Comparison of ENCODE assay signal across 8 cellular contexts in the genomic region with DNA sequence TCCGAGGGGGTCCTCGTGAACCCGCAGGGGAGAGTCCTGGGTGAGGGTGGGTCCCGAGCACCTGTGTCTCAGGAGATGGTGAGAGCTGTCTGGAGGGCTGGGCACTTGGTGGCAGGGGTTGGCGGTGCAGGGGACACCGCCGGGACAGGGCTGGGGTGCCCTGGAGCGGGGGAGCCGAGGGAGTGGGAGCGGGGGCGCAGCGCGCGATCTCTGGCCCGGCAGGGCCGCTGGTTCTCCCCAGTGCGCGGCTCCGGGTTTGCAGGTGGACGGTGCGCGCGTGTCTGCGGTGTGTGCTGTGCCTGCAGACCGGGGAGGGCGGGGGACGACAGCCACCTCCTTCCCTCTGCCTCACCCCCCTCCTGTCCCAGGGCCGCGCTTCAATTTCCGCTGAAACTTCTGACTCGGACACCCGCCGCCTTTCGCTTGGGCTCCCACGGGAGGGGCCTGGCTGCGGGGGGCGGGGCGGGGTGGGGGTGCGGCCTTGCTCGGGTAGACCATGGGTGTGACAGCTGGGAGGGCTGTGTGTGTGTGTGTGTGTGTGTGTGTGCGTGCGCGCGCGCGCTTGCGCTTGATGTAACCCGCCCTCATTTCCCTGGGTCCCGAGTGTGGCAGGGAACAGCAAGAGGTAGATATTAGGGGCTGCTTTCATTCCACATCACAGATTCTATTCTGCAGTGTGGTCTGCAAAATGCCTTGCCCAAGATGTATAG. TPM values are rescaled to one million over a fixed set of nuclear protein-coding genes. Genes with fewer than 3 reads are reported as not detected.
DNase-seq lines count a peak whose midpoint lies in the region; ATAC-seq and TF ChIP-seq lines count a peak whose summit lies in the region.

No MANE protein-coding gene starts in this region.

- H3K27me3 Mint-ChIP-seq in T-helper 17 cell, result no peaks in the 10 kb centered on the region

- DNase-seq in GM04503 (ENCODE audit: low read depth) (peak; percentile 19), H7 (peak; percentile 84), MM.1S (peak; percentile 93), T-helper 17 cell (peak; percentile 46 to 51 (median 47)), ascending aorta (ENCODE audit: low spot score in 2 of 2) (peak; percentile 40 to 83), hypothalamus (lab: John Stamatoyannopoulos, UW) (peak in 26 of 51 donors; percentile 2 to 63 (median 16)), SKM-1 (lab: John Stamatoyannopoulos, UW; ENCODE audit: unreplicated experiment) (no peak)

- H4K20me1 ChIP-seq in MM.1S (ENCODE audit: insufficient read depth, low read length), result peaks cover 11% of the 10 kb centered on the region; the same call in 1 of the 2 replicates

- peak overlapping the region; percentile 85 for H3K9ac ChIP-seq in MM.1S (ENCODE audit: low read length)
- H3K9ac ChIP-seq in skeletal muscle tissue (ENCODE audit: low read depth in 1 of 3, low read length in 3 of 3), result peak overlapping the region in 1 of 3 donors; percentile 45

- H3K4me1 ChIP-seq in MM.1S (ENCODE audit: low read length), result peaks cover 13% of the 10 kb centered on the region
- H3K4me1 ChIP-seq in ascending aorta, result no peaks in the 10 kb centered on the region
- H3K4me1 ChIP-seq in skeletal muscle tissue (ENCODE audit: control insufficient read depth in 3 of 3, insufficient read depth in 3 of 3, low read length in 3 of 3), result peaks cover 2 to 6% (median 3%) of the 10 kb centered on the region in 3 donors

- H3K27me3 ChIP-seq in H7 (ENCODE audit: control insufficient read depth, insufficient read depth, low read length) (peaks cover 8% of the 10 kb centered on the region; the same call in 1 of the 2 replicates), MM.1S (replicated peaks; ENCODE audit: insufficient read depth, low read length) (no peaks in the 10 kb centered on the region), ascending aorta (no peaks in the 10 kb centered on the region), skeletal muscle tissue (ENCODE audit: control insufficient read depth in 3 of 3, insufficient read depth in 3 of 3, low read length in 3 of 3) (peaks cover 3 to 19% (median 16%) of the 10 kb centered on the region in 3 donors)

- peak; percentile 76 for ATAC-seq in T-helper 17 cell

- peak overlapping the region; percentile 51 for H3K27ac Mint-ChIP-seq in T-helper 17 cell

- TF ChIP-seq CTCF in MM.1S (IDR thresholded peaks at IDR 0.05; ENCODE audit: low read length), result no peak
- TF ChIP-seq CTCF in ascending aorta (IDR thresholded peaks at IDR 0.05), result no peak

- peak overlapping the region; percentile 89 for H2AFZ ChIP-seq in MM.1S (ENCODE audit: low read length)

- intact Hi-C loops in ascending aorta (cut with DNase I), result no loop called here

- H3K4me1 Mint-ChIP-seq in T-helper 17 cell, result peaks cover 20% of the 10 kb centered on the region

- peak overlapping the region; percentile 65 for H3K4me3 ChIP-seq in H7 (ENCODE audit: insufficient read depth, low read depth, low read length)
- H3K4me3 ChIP-seq in MM.1S (ENCODE audit: low read length), result peak overlapping the region; percentile 91
- H3K4me3 ChIP-seq in ascending aorta, result peak overlapping the region; percentile 78 to 84
- peak overlapping the region in 2 of 3 donors; percentile 52 to 58 for H3K4me3 ChIP-seq in skeletal muscle tissue (ENCODE audit: low read length in 3 of 3)

- H3K4me2 ChIP-seq in MM.1S (ENCODE audit: low read depth, low read length), result peak overlapping the region; percentile 84

- H3K27ac ChIP-seq in MM.1S (ENCODE audit: low read length) (peak overlapping the region; percentile 66; the same call in 1 of the 2 replicates), ascending aorta (no peak overlapping the region), skeletal muscle tissue (ENCODE audit: low read depth, low read length) (no peak overlapping the region)

- H3K4me3 Mint-ChIP-seq in T-helper 17 cell, result peak overlapping the region; percentile 90

- H3K36me3 ChIP-seq in H7 (replicated peaks; ENCODE audit: control insufficient read depth, insufficient read depth, low read length) (no peaks in the 10 kb centered on the region; the same call in 1 of the 2 replicates), MM.1S (replicated peaks; ENCODE audit: insufficient read depth, low read length) (no peaks in the 10 kb centered on the region), ascending aorta (no peaks in the 10 kb centered on the region), skeletal muscle tissue (ENCODE audit: control insufficient read depth in 3 of 3, insufficient read depth in 3 of 3, low read length in 3 of 3) (no peaks in the 10 kb centered on the region)

- no peaks in the 10 kb centered on the region for H3K9me3 ChIP-seq in MM.1S (replicated peaks; ENCODE audit: insufficient read depth, low read length)
- no peaks in the 10 kb centered on the region for H3K9me3 ChIP-seq in T-helper 17 cell (ENCODE audit: control insufficient read depth, low read length, poor library complexity, severe bottlenecking)
- no peaks in the 10 kb centered on the region for H3K9me3 ChIP-seq in ascending aorta
- H3K9me3 ChIP-seq in skeletal muscle tissue (ENCODE audit: control insufficient read depth in 3 of 3, low read length in 3 of 3), result no peaks in the 10 kb centered on the region

- H3F3A ChIP-seq in MM.1S (ENCODE audit: insufficient read depth, low read length), result peaks cover 12% of the 10 kb centered on the region; the same call in 1 of the 2 replicates

- no peaks in the 10 kb centered on the region for H3K36me3 Mint-ChIP-seq in T-helper 17 cell (ENCODE audit: low read depth)

- H3K9me2 ChIP-seq in MM.1S (replicated peaks; ENCODE audit: insufficient read depth, low read length), result no peaks in the 10 kb centered on the region

- peaks cover 46% of the 10 kb centered on the region for H3K79me2 ChIP-seq in MM.1S (ENCODE audit: low read length)

RNA-seq across cellular contexts. Expression of gene TRIB3, which starts 1.2 kb away (rescaled TPM):
- total RNA-seq in H7 (2014; rRNA removed; shearing (Covaris generic)), result 11.7 and 17.6 TPM in 2 replicates
- total RNA-seq in T-helper 17 cell (1 to 10 TPM; 1.8 to 3.3 TPM), ascending aorta (not detected), skeletal muscle tissue (7.3 TPM)

RNA-seq across cellular contexts. Expression of gene RBCK1, which starts 26.4 kb away (rescaled TPM):
- total RNA-seq in H7 (2014; rRNA removed; shearing (Covaris generic)), result 53.9 and 61.9 TPM in 2 replicates
- 10 to 100 TPM; 62.1 to 72.7 TPM for total RNA-seq in T-helper 17 cell
- 123 TPM for total RNA-seq in ascending aorta
- total RNA-seq in skeletal muscle tissue, result 29.2 TPM

RNA-seq across cellular contexts. Expression of gene NRSN2, which starts 34.8 kb away (rescaled TPM):
- 31.6 and 48.5 TPM in 2 replicates for total RNA-seq in H7 (2014; rRNA removed; shearing (Covaris generic))
- under 1 TPM; 0.62 to 0.89 TPM for total RNA-seq in T-helper 17 cell
- 24.5 TPM for total RNA-seq in ascending aorta
- 14.6 TPM for total RNA-seq in skeletal muscle tissue

RNA-seq across cellular contexts. Expression of gene SOX12, which starts 56.4 kb away (rescaled TPM):
- 14.7 and 15.7 TPM in 2 replicates for total RNA-seq in H7 (2014; rRNA removed; shearing (Covaris generic))
- total RNA-seq in T-helper 17 cell (1 to 10 TPM; 5.2 to 8.3 TPM), ascending aorta (6.2 TPM), skeletal muscle tissue (3.7 TPM)
